ENCODE assay signal across 12 cellular contexts in genomic region chr17:82838386-82839063, GRCh38. TPM values are rescaled to one million over a fixed set of nuclear protein-coding genes. Genes with fewer than 3 reads are reported as not detected.
DNase-seq lines count a peak whose midpoint lies in the region; ATAC-seq, FAIRE-seq and TF ChIP-seq lines count a peak whose summit lies in the region.
"Had no signal": no experiment of that assay in that cellular context is flagged by ENCODE, and none has a peak within 500 bp of the region (broad histone marks: within the 10 kb centered on the region; RNA-seq: fewer than 3 reads in every experiment).

No MANE protein-coding gene starts in this region.

- TF ChIP-seq CTCF in kidney (IDR thresholded peaks at IDR 0.05; ENCODE audit: borderline replicate concordance, extremely low read depth, insufficient read depth) = no peak

- H3K36me3 ChIP-seq in adipocyte (ENCODE audit: control insufficient read depth, insufficient read depth, low read length, severe bottlenecking) = no peaks in the 10 kb centered on the region
- H3K36me3 ChIP-seq in kidney (ENCODE audit: control insufficient read depth in 1 of 2, insufficient read depth in 2 of 2, low read length in 2 of 2) = peaks cover 0 to under 1% of the 10 kb centered on the region in 2 donors
- H3K36me3 ChIP-seq in subcutaneous abdominal adipose tissue (ENCODE audit: control insufficient read depth in 5 of 5, insufficient read depth in 5 of 5, low read length in 5 of 5) = peaks cover 0 to 2% (median 1%) of the 10 kb centered on the region in 5 donors

- no peak overlapping the region for H3K4me3 ChIP-seq in adipocyte (ENCODE audit: low read length)
- peak overlapping the region; percentile 23 to 38 for H3K4me3 ChIP-seq in kidney (ENCODE audit: low read length in 2 of 2)
- H3K4me3 ChIP-seq in subcutaneous abdominal adipose tissue (ENCODE audit: low read depth in 1 of 5, low read length in 5 of 5) = peak overlapping the region in 1 of 5 donors; percentile 29

- intact Hi-C loops in kidney (cut with DNase I) = no loop called here

- peak; percentile 58 for DNase-seq in KBM-7
- peak; percentile 54 for DNase-seq in adipocyte (ENCODE audit: low read depth)
- no peak for DNase-seq in kidney
- DNase-seq in activated effector memory CD4-positive, alpha-beta T cell treated with Interleukin-2 at 50 U/mL for 16 hours = no peak
- no peak for DNase-seq in frontal cortex (ENCODE audit: low spot score in 2 of 2)
- DNase-seq: stimulated activated naive B cell treated with anti-CD40 and anti-IgM and Interleukin-4, amounts not matched to agents 10 μg/mL and 1 μg/mL and 100 μg/mL, for 72 hours had no signal

- no peaks in the 10 kb centered on the region for H3K9me3 ChIP-seq in adipocyte (ENCODE audit: control insufficient read depth, low read length)
- H3K9me3 ChIP-seq in kidney (ENCODE audit: control insufficient read depth in 1 of 2, low read length in 2 of 2) = no peaks in the 10 kb centered on the region
- no peaks in the 10 kb centered on the region for H3K9me3 ChIP-seq in subcutaneous abdominal adipose tissue (ENCODE audit: control insufficient read depth in 5 of 5, low read length in 5 of 5)

- FAIRE-seq in kidney (lab: Jason Lieb, UNC) (no peak), frontal cortex (lab: Jason Lieb, UNC) (no peak)

- in situ Hi-C loops in KBM-7 (cut with MboI; ENCODE audit: low pct_unique_long_range_greater_than_20kb, low sequenced_read_pairs) = no loop called here

- H3K4me1 ChIP-seq in adipocyte (ENCODE audit: control insufficient read depth, insufficient read depth, low read length) (peaks cover 22% of the 10 kb centered on the region), kidney (ENCODE audit: control insufficient read depth in 1 of 2, insufficient read depth in 1 of 2, low read depth in 1 of 2, low read length in 2 of 2) (peaks cover 8 to 17% of the 10 kb centered on the region in 2 donors), subcutaneous abdominal adipose tissue (ENCODE audit: control insufficient read depth in 5 of 5, insufficient read depth in 5 of 5, low read length in 5 of 5) (peaks cover 4 to 43% (median 27%) of the 10 kb centered on the region in 5 donors)

- H3K27ac ChIP-seq in kidney (ENCODE audit: low read depth in 2 of 2, low read length in 2 of 2) (peak overlapping the region; percentile 47 to 48), subcutaneous abdominal adipose tissue (ENCODE audit: low read depth, low read length) (peak overlapping the region; percentile 47)

- H3K9ac ChIP-seq in adipocyte (ENCODE audit: low read length) (no peak overlapping the region), kidney (ENCODE audit: low read length in 2 of 2) (peak overlapping the region in 1 of 2 donors; percentile 46), subcutaneous abdominal adipose tissue (ENCODE audit: low read length in 5 of 5) (peak overlapping the region in 2 of 5 donors; percentile 3 to 47)

- no peak for ATAC-seq in HG03460 (IDR thresholded peaks at IDR 0.05; ENCODE audit: unreplicated experiment)
- no peak for ATAC-seq in GM18502 (IDR thresholded peaks at IDR 0.05; ENCODE audit: poor library complexity, unreplicated experiment)
- ATAC-seq: stimulated activated naive B cell treated with anti-CD40 and anti-IgM and Interleukin-4, amounts not matched to agents 10 μg/mL and 1 μg/mL and 100 μg/mL, for 72 hours had no signal

- H3K27me3 ChIP-seq in adipocyte (replicated peaks; ENCODE audit: control insufficient read depth, insufficient read depth, low read length) (no peaks in the 10 kb centered on the region), subcutaneous abdominal adipose tissue (ENCODE audit: control insufficient read depth in 5 of 5, insufficient read depth in 4 of 5, low read length in 5 of 5) (no peaks in the 10 kb centered on the region)

RNA-seq across cellular contexts. Expression of gene ZNF750, which starts 1.3 kb away (rescaled TPM):
- total RNA-seq in kidney (0.25 TPM), frontal cortex (not detected)
- 0.30 TPM for polyA plus RNA-seq in kidney (ENCODE audit: insufficient read depth, low read depth, low replicate concordance)
- total RNA-seq: activated T-helper 1 cell treated with anti-CD3 and anti-CD28 coated beads, Interleukin-12 subunit alpha, Interleukin-12 subunit beta, Interleukin-2, Interleukin-4 antibody, amounts not matched to agents 30 ng/mL and 10 ng/mL and 1 ng/mL, durations not matched to agents 14 hours and 24 hours and 36 hours; SK-MEL-5 had no signal
- polyA plus RNA-seq: IgD-negative memory B cell had no signal

Comparison
In these comparisons a context has a peak if more than half of its experiments do, and no peak if none do; other contexts are left out.
1. DNase-seq: peak in KBM-7 (single experiment) and adipocyte (single experiment); none in kidney (single experiment), activated effector memory CD4-positive, alpha-beta T cell treated with Interleukin-2 at 50 U/mL for 16 hours (single experiment) and frontal cortex (0 of 2).